14 cellular contexts compared by ENCODE assay signal in the genomic region with DNA sequence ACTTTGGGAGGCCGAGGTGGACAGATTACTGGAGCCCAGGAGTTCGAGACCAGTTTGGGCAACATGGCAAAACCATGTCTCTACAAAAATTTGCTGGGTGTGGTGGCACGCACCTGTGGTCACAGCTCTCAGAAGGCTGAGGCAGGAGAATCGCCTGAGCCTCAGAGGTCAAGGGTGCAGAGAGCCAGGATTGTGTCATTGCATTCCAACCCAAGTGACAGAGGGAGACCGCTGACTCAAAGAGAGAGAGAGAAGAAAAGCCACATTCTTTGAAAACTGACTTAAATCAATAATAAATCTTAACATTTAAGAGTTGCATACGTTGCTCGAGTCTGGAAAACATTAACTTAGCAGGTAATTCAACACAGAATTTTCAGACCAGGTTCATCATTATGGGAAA.
DNase-seq lines count a peak whose midpoint lies in the region; ATAC-seq and TF ChIP-seq lines count a peak whose summit lies in the region.
"Had no signal": no experiment of that assay in that cellular context is flagged by ENCODE, and none has a peak within 500 bp of the region (broad histone marks: within the 10 kb centered on the region; RNA-seq: fewer than 3 reads in every experiment).

No MANE protein-coding gene starts in this region.

- no peaks in the 10 kb centered on the region for H3K27me3 ChIP-seq in ovary

- TF ChIP-seq POLR2A in ovary (IDR thresholded peaks at IDR 0.05): no peak

- TF ChIP-seq CTCF in natural killer cell (IDR thresholded peaks at IDR 0.05) (no peak), ovary (IDR thresholded peaks at IDR 0.05) (no peak)

- no peak for TF ChIP-seq EP300 in ovary (IDR thresholded peaks at IDR 0.05)

- peaks cover 7% of the 10 kb centered on the region in 2 donors for H3K4me1 Mint-ChIP-seq in natural killer cell treated with Interleukin-12 subunit alpha and Interleukin-12 subunit beta and Interleukin-15 and Interleukin-18, amount 100 ng/mL, for 72 hours (ENCODE audit: low read depth in 2 of 2)
- H3K4me1 Mint-ChIP-seq in natural killer cell: no peaks in the 10 kb centered on the region
- H3K4me1 Mint-ChIP-seq in T-helper 2 cell treated with Interferon-gamma antibody and Interleukin-4, amounts not matched to agents 5 μg/mL and 100 μg/mL, for 36 hours (ENCODE audit: low read depth): peaks cover 5% of the 10 kb centered on the region

- no peak overlapping the region for H3K4me3 Mint-ChIP-seq in natural killer cell treated with Interleukin-12 subunit alpha and Interleukin-12 subunit beta and Interleukin-15 and Interleukin-18, amount 100 ng/mL, for 72 hours
- H3K4me3 Mint-ChIP-seq in natural killer cell: no peak overlapping the region
- no peak overlapping the region for H3K4me3 Mint-ChIP-seq in T-helper 2 cell treated with Interferon-gamma antibody and Interleukin-4, amounts not matched to agents 5 μg/mL and 100 μg/mL, for 36 hours
- H3K4me3 Mint-ChIP-seq: HFFc6 had no signal

- 90 to 95% (median 91%) methylated on average over 7 of the region's 7 CpGs for WGBS in ovary, 3 donors

- no peaks in the 10 kb centered on the region for H3K36me3 Mint-ChIP-seq in natural killer cell treated with Interleukin-12 subunit alpha and Interleukin-12 subunit beta and Interleukin-15 and Interleukin-18, amount 100 ng/mL, for 72 hours
- no peaks in the 10 kb centered on the region for H3K36me3 Mint-ChIP-seq in natural killer cell
- no peaks in the 10 kb centered on the region for H3K36me3 Mint-ChIP-seq in T-helper 2 cell treated with Interferon-gamma antibody and Interleukin-4, amounts not matched to agents 5 μg/mL and 100 μg/mL, for 36 hours (ENCODE audit: low read depth)

- H3K9me3 Mint-ChIP-seq in natural killer cell treated with Interleukin-12 subunit alpha and Interleukin-12 subunit beta and Interleukin-15 and Interleukin-18, amount 100 ng/mL, for 72 hours: no peaks in the 10 kb centered on the region
- no peaks in the 10 kb centered on the region for H3K9me3 Mint-ChIP-seq in natural killer cell
- no peaks in the 10 kb centered on the region for H3K9me3 Mint-ChIP-seq in T-helper 2 cell treated with Interferon-gamma antibody and Interleukin-4, amounts not matched to agents 5 μg/mL and 100 μg/mL, for 36 hours
- H3K9me3 Mint-ChIP-seq: HFFc6 had no signal

- H3K9me3 ChIP-seq in ovary: no peaks in the 10 kb centered on the region

- no peaks in the 10 kb centered on the region for H3K36me3 ChIP-seq in ovary

- peak overlapping the region in 1 of 2 donors; percentile 8 for H3K27ac Mint-ChIP-seq in natural killer cell treated with Interleukin-12 subunit alpha and Interleukin-12 subunit beta and Interleukin-15 and Interleukin-18, amount 100 ng/mL, for 72 hours
- H3K27ac Mint-ChIP-seq in natural killer cell: no peak overlapping the region
- H3K27ac Mint-ChIP-seq in T-helper 2 cell treated with Interferon-gamma antibody and Interleukin-4, amounts not matched to agents 5 μg/mL and 100 μg/mL, for 36 hours: peak overlapping the region; percentile 20
- H3K27ac Mint-ChIP-seq: HFFc6 had no signal

- no peak overlapping the region for H3K27ac ChIP-seq in ovary
- H3K27ac ChIP-seq: HL-60, skin epidermis had no signal

- peaks cover 0 to 4% of the 10 kb centered on the region in 2 donors for H3K27me3 Mint-ChIP-seq in natural killer cell treated with Interleukin-12 subunit alpha and Interleukin-12 subunit beta and Interleukin-15 and Interleukin-18, amount 100 ng/mL, for 72 hours
- H3K27me3 Mint-ChIP-seq in natural killer cell (ENCODE audit: low read depth in 2 of 2): peaks cover 7 to 12% of the 10 kb centered on the region in 2 donors
- H3K27me3 Mint-ChIP-seq in T-helper 2 cell treated with Interferon-gamma antibody and Interleukin-4, amounts not matched to agents 5 μg/mL and 100 μg/mL, for 36 hours (ENCODE audit: low read depth): no peaks in the 10 kb centered on the region

- ATAC-seq in natural killer cell treated with Interleukin-12 subunit alpha and Interleukin-12 subunit beta and Interleukin-15 and Interleukin-18, amount 100 ng/mL, for 72 hours: peak; percentile 55 to 83
- ATAC-seq in natural killer cell: no peak
- peak; percentile 88 for ATAC-seq in HG02870 (IDR thresholded peaks at IDR 0.05; ENCODE audit: unreplicated experiment)
- ATAC-seq in stimulated activated naive CD8-positive, alpha-beta T cell treated with anti-CD3 and anti-CD28 coated beads, Interleukin-15, Interleukin-2, amounts not matched to agents 100 U/mL and 50 U/mL, for 24 hours: peak; percentile 55
- ATAC-seq in HG03571 (IDR thresholded peaks at IDR 0.05; ENCODE audit: unreplicated experiment): no peak
- ATAC-seq: Right ventricle myocardium inferior had no signal

- no peak for DNase-seq in natural killer cell treated with Interleukin-12 subunit alpha and Interleukin-12 subunit beta and Interleukin-15 and Interleukin-18, amount 100 ng/mL, for 72 hours (ENCODE audit: low spot score)
- DNase-seq in natural killer cell (no peak), ovary (no peak), NCI-H345 (lab: John Stamatoyannopoulos, UW) (no peak)
- DNase-seq in T-helper 2 cell treated with Interferon-gamma antibody and Interleukin-4, amounts not matched to agents 5 μg/mL and 100 μg/mL, for 36 hours (ENCODE audit: low spot score): peak; percentile 27
- no peak for DNase-seq in stimulated activated naive CD8-positive, alpha-beta T cell treated with anti-CD3 and anti-CD28 coated beads, Interleukin-15, Interleukin-2, amounts not matched to agents 100 U/mL and 50 U/mL, for 24 hours
- DNase-seq: HFFc6, NCI-H1105, NCI-H526 treated with DMSO at 0.1 percent for 48 hours had no signal

- no peaks in the 10 kb centered on the region for H3K4me1 ChIP-seq in ovary (ENCODE audit: insufficient read depth)

- intact Hi-C loops in natural killer cell (cut with micrococcal nuclease): no loop called here
- intact Hi-C loops in ovary (cut with DNase I): no loop called here

- no peak overlapping the region for H3K4me3 ChIP-seq in ovary
- H3K4me3 ChIP-seq: skin epidermis had no signal

Comparison
In these comparisons a context has a peak if more than half of its experiments do, and no peak if none do; other contexts are left out.
1. ATAC-seq: peak in natural killer cell treated with Interleukin-12 subunit alpha and Interleukin-12 subunit beta and Interleukin-15 and Interleukin-18, amount 100 ng/mL, for 72 hours (2 of 2), HG02870 (single experiment) and stimulated activated naive CD8-positive, alpha-beta T cell treated with anti-CD3 and anti-CD28 coated beads, Interleukin-15, Interleukin-2, amounts not matched to agents 100 U/mL and 50 U/mL, for 24 hours (single experiment); none in natural killer cell (0 of 3) and HG03571 (single experiment).